Comparison of ENCODE assay signal across 10 cellular contexts in genomic region chr1:234770924-234771540, GRCh38.
DNase-seq lines count a peak whose midpoint lies in the region; ATAC-seq and TF ChIP-seq lines count a peak whose summit lies in the region.
"Had no signal": no experiment of that assay in that cellular context is flagged by ENCODE, and none has a peak within 500 bp of the region (broad histone marks: within the 10 kb centered on the region; RNA-seq: fewer than 3 reads in every experiment).

No MANE protein-coding gene starts in this region.

- no peaks in the 10 kb centered on the region for H3K27me3 Mint-ChIP-seq in MCF 10A (ENCODE audit: insufficient read depth, unreplicated experiment)
- no peaks in the 10 kb centered on the region for H3K27me3 Mint-ChIP-seq in activated T-cell treated with anti-CD3 and anti-CD28 coated beads, Interleukin-2, amount 50 U/mL, for 72 hours (ENCODE audit: low read depth)

- H3K4me1 ChIP-seq in mammary epithelial cell (ENCODE audit: insufficient read depth, low read length), result peaks cover 13% of the 10 kb centered on the region
- peaks cover 48% of the 10 kb centered on the region for H3K4me1 ChIP-seq in mesodermal cell (ENCODE audit: control insufficient read depth, insufficient read depth, low read length, poor library complexity, severe bottlenecking)
- peaks cover 14% of the 10 kb centered on the region for H3K4me1 ChIP-seq in upper lobe of right lung

- no peak overlapping the region for H3K4me3 Mint-ChIP-seq in MCF 10A (ENCODE audit: unreplicated experiment)
- peak overlapping the region; percentile 81 to 84 for H3K4me3 Mint-ChIP-seq in activated T-cell treated with anti-CD3 and anti-CD28 coated beads, Interleukin-2, amount 50 U/mL, for 72 hours

- no peak for TF ChIP-seq CTCF in MCF 10A (IDR thresholded peaks at IDR 0.05; ENCODE audit: unreplicated experiment)
- no peak for TF ChIP-seq CTCF in mammary epithelial cell (conservative IDR thresholded peaks at IDR 0.05 in 1 of 2, IDR thresholded peaks at IDR 0.05 in 1 of 2; ENCODE audit: extremely low read depth in 1 of 2, insufficient read depth in 1 of 2, low read depth in 1 of 2, low read length in 2 of 2)
- no peak for TF ChIP-seq CTCF in upper lobe of right lung (IDR thresholded peaks at IDR 0.05)

- H3K4me2 ChIP-seq in mammary epithelial cell (ENCODE audit: insufficient read depth, low read depth, low read length), result no peak overlapping the region

- POLR2A ChIA-PET in MCF 10A (lab: Yijun Ruan, JAX), result interaction anchor here (0.7 to 4.0 kb wide), 9 partner anchors 10 to 159 kb away, joined by 3 to 44 read pairs (median 4); partner anchors contain the start of gene IRF2BP2

- H3K9me3 ChIP-seq in mammary epithelial cell (replicated peaks; ENCODE audit: insufficient read depth, low read length) (peaks cover 3% of the 10 kb centered on the region), mesodermal cell (ENCODE audit: control insufficient read depth, low read length) (peaks cover 8% of the 10 kb centered on the region), upper lobe of right lung (no peaks in the 10 kb centered on the region)
- H3K9me3 ChIP-seq: ascending aorta, mucosa of descending colon had no signal

- in situ Hi-C loops in mammary epithelial cell (cut with MboI; ENCODE audit: low sequenced_read_pairs in 2 of 2), result no loop called here

- H3K27ac ChIP-seq in mammary epithelial cell (ENCODE audit: insufficient read depth, low read depth, low read length) (no peak overlapping the region), mesodermal cell (ENCODE audit: low read depth, low read length, severe bottlenecking) (peak overlapping the region; percentile 97), upper lobe of right lung (peak overlapping the region; percentile 74)

- DNase-seq in MCF 10A (ENCODE audit: unreplicated experiment) (no peak), mammary epithelial cell (no peak), upper lobe of right lung (no peak), posterior cingulate gyrus (no peak), NCI-H510A treated with DMSO at 0.1 percent for 48 hours (lab: John Stamatoyannopoulos, UW) (no peak)
- no peak for DNase-seq in activated T-cell treated with anti-CD3 and anti-CD28 coated beads, Interleukin-2, amount 50 U/mL, for 72 hours
- DNase-seq: mucosa of descending colon had no signal

- H4K20me1 ChIP-seq in mammary epithelial cell (ENCODE audit: insufficient read depth, low read length), result no peaks in the 10 kb centered on the region

- H3K9me3 Mint-ChIP-seq in MCF 10A (ENCODE audit: unreplicated experiment), result peaks cover 6% of the 10 kb centered on the region
- H3K9me3 Mint-ChIP-seq in activated T-cell treated with anti-CD3 and anti-CD28 coated beads, Interleukin-2, amount 50 U/mL, for 72 hours, result peaks cover 3 to 5% of the 10 kb centered on the region in 2 donors

- 97% methylated on average over 9 of the region's 9 CpGs for WGBS in mammary epithelial cell (ENCODE audit: low coverage, missing lambda C conversion rate)
- WGBS in mesodermal cell (ENCODE audit: insufficient coverage in 2 of 2), 2 experiments, result 88 to 90% methylated on average over 2 to 3 of the region's 9 CpGs

- CTCF ChIA-PET in MCF 10A (lab: Yijun Ruan, JAX) (interaction anchor here (0.9 to 2.2 kb wide), 4 partner anchors 46 to 314 kb away, joined by 3 to 11 read pairs (median 4); no protein-coding TSS in a partner anchor), mammary epithelial cell (lab: Charles Lee; ENCODE audit: low non-redundant PET) (interaction anchor here (0.9 kb wide), 1 partner anchor 62 kb away, joined by 4 read pairs; no protein-coding TSS in a partner anchor)

- peaks cover 29% of the 10 kb centered on the region for H3K4me1 Mint-ChIP-seq in MCF 10A (ENCODE audit: insufficient read depth, unreplicated experiment)
- H3K4me1 Mint-ChIP-seq in activated T-cell treated with anti-CD3 and anti-CD28 coated beads, Interleukin-2, amount 50 U/mL, for 72 hours (ENCODE audit: low read depth), result peaks cover 88% of the 10 kb centered on the region

- H3K27me3 ChIP-seq in mammary epithelial cell (ENCODE audit: insufficient read depth, low read length) (no peaks in the 10 kb centered on the region), upper lobe of right lung (no peaks in the 10 kb centered on the region)
- H3K27me3 ChIP-seq: ascending aorta had no signal

- H2AFZ ChIP-seq in mammary epithelial cell (ENCODE audit: low read depth, low read length), result no peak overlapping the region

- BruUV-seq in MCF 10A (replicated peaks; lab: Mats Ljungman, UMichigan) (no TSS peak), mammary epithelial cell (replicated peaks; lab: Mats Ljungman, UMichigan) (no TSS peak)

- no peaks in the 10 kb centered on the region for H3K36me3 Mint-ChIP-seq in MCF 10A (ENCODE audit: insufficient read depth, unreplicated experiment)
- peaks cover 8 to 10% of the 10 kb centered on the region in 2 donors for H3K36me3 Mint-ChIP-seq in activated T-cell treated with anti-CD3 and anti-CD28 coated beads, Interleukin-2, amount 50 U/mL, for 72 hours (ENCODE audit: insufficient read depth in 2 of 2)

- no peak overlapping the region for H3K4me3 ChIP-seq in mammary epithelial cell (replicated peaks in 1 of 3; ENCODE audit: insufficient read depth in 1 of 3, low read depth in 2 of 3, low read length in 3 of 3)
- H3K4me3 ChIP-seq in mesodermal cell (ENCODE audit: extremely low read depth, insufficient read depth, low read length, poor library complexity, severe bottlenecking), result no peak overlapping the region
- no peak overlapping the region for H3K4me3 ChIP-seq in upper lobe of right lung
- H3K4me3 ChIP-seq: ascending aorta, mucosa of descending colon had no signal

- H3K9ac ChIP-seq in mammary epithelial cell (ENCODE audit: insufficient read depth, low read length), result no peak overlapping the region

- intact Hi-C loops in MCF 10A (cut with micrococcal nuclease) (loop anchor here (5.0 kb wide), 1 partner anchor 311 kb away; no protein-coding TSS in a partner anchor), mammary epithelial cell (cut with micrococcal nuclease) (loop anchor here (5.0 kb wide), 1 partner anchor 159 kb away; the partner anchor contains the start of gene IRF2BP2), upper lobe of right lung (cut with DNase I) (no loop called here), posterior cingulate gyrus (cut with DNase I) (no loop called here)

- H3K79me2 ChIP-seq in mammary epithelial cell (ENCODE audit: insufficient read depth, low read length), result no peaks in the 10 kb centered on the region

- dilution Hi-C loops in mammary epithelial cell (cut with HindIII; ENCODE audit: low sequenced_read_pairs), result no loop called here

- peak overlapping the region; percentile 95 for H3K27ac Mint-ChIP-seq in MCF 10A (ENCODE audit: low read depth, unreplicated experiment)
- peak overlapping the region; percentile 44 for H3K27ac Mint-ChIP-seq in activated T-cell treated with anti-CD3 and anti-CD28 coated beads, Interleukin-2, amount 50 U/mL, for 72 hours

- no peak for ATAC-seq in activated T-cell treated with anti-CD3 and anti-CD28 coated beads, Interleukin-2, amount 50 U/mL, for 72 hours (replicated peaks in 1 of 2)
- ATAC-seq in upper lobe of right lung (no peak), GM18861 (IDR thresholded peaks at IDR 0.05; ENCODE audit: unreplicated experiment) (no peak)

- no peaks in the 10 kb centered on the region for H3K36me3 ChIP-seq in mammary epithelial cell (ENCODE audit: insufficient read depth, low read length)
- H3K36me3 ChIP-seq in mesodermal cell (ENCODE audit: control insufficient read depth, insufficient read depth, low read length), result no peaks in the 10 kb centered on the region
- no peaks in the 10 kb centered on the region for H3K36me3 ChIP-seq in upper lobe of right lung
- H3K36me3 ChIP-seq: ascending aorta had no signal

Comparison
In these comparisons a context has a peak if more than half of its experiments do, and no peak if none do; other contexts are left out.
1. intact Hi-C loops: an anchor here in MCF 10A (5.0 kb wide) and mammary epithelial cell (5.0 kb wide); none called in upper lobe of right lung and posterior cingulate gyrus.